In the genomic region with DNA sequence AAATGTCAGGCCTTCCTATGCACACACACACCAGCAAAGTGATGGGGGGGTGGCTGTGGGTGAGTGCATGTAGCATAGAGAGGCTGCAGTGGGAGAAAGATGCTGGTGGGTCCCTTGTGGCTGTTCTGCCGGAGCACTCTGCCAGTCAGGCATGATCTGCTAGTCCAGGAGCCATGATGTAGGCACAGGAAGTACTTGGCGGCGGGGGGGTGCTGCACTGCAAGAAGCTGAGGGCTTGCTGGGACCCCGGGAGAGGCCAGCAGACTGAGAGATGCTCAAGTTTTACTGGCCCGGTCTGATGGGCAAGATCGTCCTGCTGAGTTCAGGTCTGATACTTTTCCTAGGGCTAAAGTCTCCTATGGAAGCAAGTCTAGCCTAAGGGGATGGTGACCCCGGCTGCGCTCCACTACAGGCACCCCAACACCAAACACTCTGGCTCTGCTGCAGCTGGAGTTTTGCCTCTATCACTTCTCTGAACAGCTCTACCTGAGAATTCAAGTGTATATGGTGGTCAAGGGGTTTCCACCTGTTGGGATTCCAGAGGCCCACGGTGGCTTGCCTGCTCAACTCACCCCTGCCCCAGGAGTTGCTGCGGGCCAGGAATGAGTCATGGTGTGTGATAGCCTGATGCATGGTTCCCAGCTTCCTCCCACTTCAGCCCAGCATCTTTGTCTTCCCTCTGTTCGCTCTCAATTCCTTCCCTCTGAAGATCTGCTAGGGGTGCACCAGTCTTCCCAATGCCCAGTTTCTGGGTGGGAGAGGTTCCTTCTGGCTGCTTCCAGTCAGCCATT, we compare ENCODE assay signal across 25 cellular contexts.
"Had no signal": no experiment of that assay in that cellular context is flagged by ENCODE, and none has a peak within 500 bp of the region (broad histone marks: within the 10 kb centered on the region; RNA-seq: fewer than 3 reads in every experiment).

No MANE protein-coding gene starts in this region.

- H3K4me1 Mint-ChIP-seq: activated CD4-positive, alpha-beta T cell treated with anti-CD3 and anti-CD28 coated beads, Interleukin-2, amount 10 ng/mL, durations not matched to agents 7 days and 5 days; activated naive CD4-positive, alpha-beta T cell treated with anti-CD3 and anti-CD28 coated beads, Interleukin-2, amount 10 ng/mL, durations not matched to agents 7 days and 5 days; activated naive CD8-positive, alpha-beta T cell treated with anti-CD3 and anti-CD28 coated beads for 36 hours; WTC11 had no signal

- H3K27me3 Mint-ChIP-seq: activated CD4-positive, alpha-beta memory T cell treated with anti-CD3 and anti-CD28 coated beads for 36 hours; activated CD4-positive, alpha-beta T cell treated with anti-CD3 and anti-CD28 coated beads, Interleukin-2, amount 10 ng/mL, durations not matched to agents 7 days and 5 days; activated naive CD4-positive, alpha-beta T cell treated with anti-CD3 and anti-CD28 coated beads, Interleukin-2, amount 10 ng/mL, durations not matched to agents 7 days and 5 days; activated naive CD8-positive, alpha-beta T cell treated with anti-CD3 and anti-CD28 coated beads for 36 hours had no signal

- H3K27me3 ChIP-seq: brain microvascular endothelial cell, cardiac muscle cell had no signal

- DNase-seq: activated CD4-positive, alpha-beta memory T cell treated with anti-CD3 and anti-CD28 coated beads for 36 hours; activated CD4-positive, alpha-beta T cell treated with anti-CD3 and anti-CD28 coated beads for 1 hour; activated CD4-positive, alpha-beta T cell treated with anti-CD3 and anti-CD28 coated beads, Interleukin-2, amount 10 ng/mL, durations not matched to agents 7 days and 5 days; activated CD8-positive, alpha-beta memory T cell treated with anti-CD3 and anti-CD28 coated beads for 24 hours; activated gamma-delta T cell treated with Interleukin-2 at 50 U/mL for 16 hours; activated naive CD4-positive, alpha-beta T cell treated with anti-CD3 and anti-CD28 coated beads, Interleukin-2, amount 10 ng/mL, durations not matched to agents 7 days and 5 days; activated naive CD8-positive, alpha-beta T cell treated with anti-CD3 and anti-CD28 coated beads for 36 hours; activated T-cell treated with anti-CD3 and anti-CD28 coated beads, Interleukin-2, amount 50 U/mL, for 72 hours; brain microvascular endothelial cell; Karpas-422; NCI-H1048; NCI-H1417; NCI-H1930; NCI-H2171; NCI-H2227 treated with DMSO at 0.1 percent for 48 hours; NCI-H526 treated with DMSO at 0.1 percent for 48 hours; NCI-H82; OCI-M1; SHP77 treated with DMSO at 0.1 percent for 48 hours had no signal

- H3K36me3 Mint-ChIP-seq: activated CD4-positive, alpha-beta memory T cell treated with anti-CD3 and anti-CD28 coated beads for 36 hours; activated naive CD4-positive, alpha-beta T cell treated with anti-CD3 and anti-CD28 coated beads, Interleukin-2, amount 10 ng/mL, durations not matched to agents 7 days and 5 days; activated naive CD8-positive, alpha-beta T cell treated with anti-CD3 and anti-CD28 coated beads for 36 hours; WTC11 had no signal

- H3K27ac ChIP-seq: brain microvascular endothelial cell, cardiac muscle cell, RWPE1 had no signal

- H3K4me3 ChIP-seq: cardiac muscle cell had no signal

- H3K27ac Mint-ChIP-seq: activated CD4-positive, alpha-beta memory T cell treated with anti-CD3 and anti-CD28 coated beads for 36 hours; activated CD4-positive, alpha-beta T cell treated with anti-CD3 and anti-CD28 coated beads, Interleukin-2, amount 10 ng/mL, durations not matched to agents 7 days and 5 days; activated naive CD4-positive, alpha-beta T cell treated with anti-CD3 and anti-CD28 coated beads, Interleukin-2, amount 10 ng/mL, durations not matched to agents 7 days and 5 days; activated naive CD8-positive, alpha-beta T cell treated with anti-CD3 and anti-CD28 coated beads for 36 hours; activated T-cell treated with anti-CD3 and anti-CD28 coated beads, Interleukin-2, amount 50 U/mL, for 72 hours; activated T-helper 2 cell treated with anti-CD3 and anti-CD28 coated beads, Interferon-gamma antibody, Interleukin-2, Interleukin-4, amounts not matched to agents 10 μg/mL and 5 μg/mL and 100 μg/mL, durations not matched to agents 14 hours and 24 hours and 36 hours; T-helper 1 cell treated with Interleukin-12 subunit alpha and Interleukin-12 subunit beta and Interleukin-4 antibody, amounts not matched to agents 30 μg/mL and 1 μg/mL, for 36 hours; WTC11 had no signal

- H3K36me3 ChIP-seq: brain microvascular endothelial cell, cardiac muscle cell had no signal

- H3K4me3 Mint-ChIP-seq: activated CD4-positive, alpha-beta memory T cell treated with anti-CD3 and anti-CD28 coated beads for 36 hours; activated CD4-positive, alpha-beta T cell treated with anti-CD3 and anti-CD28 coated beads, Interleukin-2, amount 10 ng/mL, durations not matched to agents 7 days and 5 days; activated naive CD4-positive, alpha-beta T cell treated with anti-CD3 and anti-CD28 coated beads, Interleukin-2, amount 10 ng/mL, durations not matched to agents 7 days and 5 days; activated naive CD8-positive, alpha-beta T cell treated with anti-CD3 and anti-CD28 coated beads for 36 hours; activated T-cell treated with anti-CD3 and anti-CD28 coated beads, Interleukin-2, amount 50 U/mL, for 72 hours; T-helper 1 cell treated with Interleukin-12 subunit alpha and Interleukin-12 subunit beta and Interleukin-4 antibody, amounts not matched to agents 30 μg/mL and 1 μg/mL, for 36 hours; WTC11 had no signal

- ATAC-seq: activated T-cell treated with anti-CD3 and anti-CD28 coated beads, Interleukin-2, amount 50 U/mL, for 72 hours; Panc1; WTC11 had no signal
